ENCODE assay signal across 1 cellular context in genomic region chr2:118146315-118147283, GRCh38.
TF ChIP-seq lines count a peak whose summit lies in the region.

No MANE protein-coding gene starts in this region.

TF ChIP-seq in HepG2, 621 proteins besides CTCF, POLR2A, EP300 and RAD21 (continued from another document and continues in another):
- TF ChIP-seq ZNF800 (CRISPR knock-in tag; IDR thresholded peaks at IDR 0.05) = no peak
- no peak for TF ChIP-seq CREB3 (CRISPR knock-in tag; IDR thresholded peaks at IDR 0.05)
- TF ChIP-seq KDM5A (IDR thresholded peaks at IDR 0.05; ENCODE audit: borderline replicate concordance, low read length) = no peak
- TF ChIP-seq ZNF547 (CRISPR knock-in tag; IDR thresholded peaks at IDR 0.05) = no peak
- TF ChIP-seq RFXANK (CRISPR knock-in tag; IDR thresholded peaks at IDR 0.05) = no peak
- TF ChIP-seq SMARCE1 (IDR thresholded peaks at IDR 0.05; ENCODE audit: borderline replicate concordance) = no peak
- TF ChIP-seq CC2D1A (CRISPR knock-in tag; IDR thresholded peaks at IDR 0.05) = no peak
- no peak for TF ChIP-seq NBN (conservative IDR thresholded peaks at IDR 0.05)
- TF ChIP-seq ATAD3A (CRISPR knock-in tag; IDR thresholded peaks at IDR 0.05) = no peak
- no peak for TF ChIP-seq SOX6 (IDR thresholded peaks at IDR 0.05)
- TF ChIP-seq SOX6 (CRISPR knock-in tag; IDR thresholded peaks at IDR 0.05) = peak; percentile 23; the same call in 1 of the 2 replicates
- TF ChIP-seq TEF (CRISPR knock-in tag; IDR thresholded peaks at IDR 0.05) = no peak
- TF ChIP-seq MXD3 (CRISPR knock-in tag; IDR thresholded peaks at IDR 0.05) = no peak
- no peak for TF ChIP-seq ATF7-NPFF (CRISPR knock-in tag; IDR thresholded peaks at IDR 0.05; ENCODE audit: low read depth)
- no peak for TF ChIP-seq SP2 (CRISPR knock-in tag; IDR thresholded peaks at IDR 0.05)
- no peak for TF ChIP-seq USF2 (IDR thresholded peaks at IDR 0.05; ENCODE audit: low read depth, low read length)
- no peak for TF ChIP-seq USF2 (CRISPR knock-in tag; IDR thresholded peaks at IDR 0.05; ENCODE audit: borderline replicate concordance)
- TF ChIP-seq ZNF687 (CRISPR knock-in tag; IDR thresholded peaks at IDR 0.05) = no peak
- 0 out of 2 replicates have a peak, but pooled peaks have one; percentile 17 for TF ChIP-seq REPIN1 (CRISPR knock-in tag; IDR thresholded peaks at IDR 0.05; ENCODE audit: borderline replicate concordance, low read depth)
- TF ChIP-seq GMEB1 (CRISPR knock-in tag; IDR thresholded peaks at IDR 0.05; ENCODE audit: borderline replicate concordance) = no peak
- no peak for TF ChIP-seq TBP (CRISPR knock-in tag; IDR thresholded peaks at IDR 0.05)
- TF ChIP-seq FOSL2 (CRISPR knock-in tag; IDR thresholded peaks at IDR 0.05) = peak; percentile 83
- no peak for TF ChIP-seq FUBP1 (CRISPR knock-in tag; IDR thresholded peaks at IDR 0.05; ENCODE audit: borderline replicate concordance)
- 0 out of 2 replicates have a peak, but pooled peaks have one; percentile 44 for TF ChIP-seq SRY (CRISPR knock-in tag; IDR thresholded peaks at IDR 0.05)
- TF ChIP-seq SIN3B (IDR thresholded peaks at IDR 0.05; ENCODE audit: low read length) = no peak
- TF ChIP-seq ZNF747 (CRISPR knock-in tag; IDR thresholded peaks at IDR 0.05; ENCODE audit: borderline replicate concordance) = no peak
- TF ChIP-seq ZBTB49 (CRISPR knock-in tag; IDR thresholded peaks at IDR 0.05; ENCODE audit: borderline replicate concordance) = no peak
- no peak for TF ChIP-seq ZNF207 (IDR thresholded peaks at IDR 0.05; ENCODE audit: borderline replicate concordance)
- peak; percentile 61 for TF ChIP-seq ASH2L (IDR thresholded peaks at IDR 0.05; ENCODE audit: insufficient read length, low read depth, low read length)
- TF ChIP-seq ATF3 (CRISPR knock-in tag; IDR thresholded peaks at IDR 0.05) = 0 out of 2 replicates have a peak, but pooled peaks have one; percentile 19
- TF ChIP-seq CEBPB (IDR thresholded peaks at IDR 0.05; ENCODE audit: borderline replicate concordance, low read depth, low read length) = no peak
- TF ChIP-seq BCL3 (CRISPR knock-in tag; IDR thresholded peaks at IDR 0.05) = no peak
- TF ChIP-seq ZNF350 (CRISPR knock-in tag; IDR thresholded peaks at IDR 0.05; ENCODE audit: borderline replicate concordance, low read depth) = peak; percentile 54; the same call in 1 of the 2 replicates
- TF ChIP-seq HDAC1 (CRISPR knock-in tag; IDR thresholded peaks at IDR 0.05) = peak; percentile 51; the same call in 1 of the 2 replicates
- no peak for TF ChIP-seq PRMT3 (CRISPR knock-in tag; IDR thresholded peaks at IDR 0.05; ENCODE audit: borderline replicate concordance, low read depth)
- TF ChIP-seq ARID3A (IDR thresholded peaks at IDR 0.05; ENCODE audit: low read depth, low read length) = peak; percentile 24; the same call in 1 of the 2 replicates
- TF ChIP-seq PHF21A (CRISPR knock-in tag; IDR thresholded peaks at IDR 0.05) = peak; percentile 56
- TF ChIP-seq FOXK1 (CRISPR knock-in tag; IDR thresholded peaks at IDR 0.05; ENCODE audit: borderline replicate concordance, low read depth) = 0 out of 2 replicates have a peak, but pooled peaks have one; percentile 9
- 0 out of 2 replicates have a peak, but pooled peaks have one; percentile 42 for TF ChIP-seq KAT8 (CRISPR knock-in tag; IDR thresholded peaks at IDR 0.05)
- TF ChIP-seq ZNF431 (CRISPR knock-in tag; IDR thresholded peaks at IDR 0.05; ENCODE audit: borderline replicate concordance, low read depth) = 0 out of 2 replicates have a peak, but pooled peaks have one; percentile 67
